In genomic region chr21:42097860-42098259, GRCh38 we compare ENCODE assay signal across 8 cellular contexts. TPM values are rescaled to one million over a fixed set of nuclear protein-coding genes. Genes with fewer than 3 reads are reported as not detected.
A peak's percentile ranks its signal among the peaks of the same experiment; 100 is the strongest.
DNase-seq lines count a peak whose midpoint lies in the region; ATAC-seq, FAIRE-seq and TF ChIP-seq lines count a peak whose summit lies in the region.

No MANE protein-coding gene starts in this region.

- no peak for TF ChIP-seq POLR2A in GM12878 (IDR thresholded peaks at IDR 0.05; ENCODE audit: low read depth, low read length)

- in situ Hi-C loops in GM12878 (cut with MboI), result no loop called here

- no peaks in the 10 kb centered on the region for H3K36me3 ChIP-seq in GM12878 (ENCODE audit: control insufficient read depth in 2 of 2, insufficient read depth in 2 of 2, low read length in 1 of 2)

- H4K20me1 ChIP-seq in GM12878 (ENCODE audit: control insufficient read depth, insufficient read depth), result no peaks in the 10 kb centered on the region

- H3K27me3 ChIP-seq in GM12878 (replicated peaks in 1 of 2; ENCODE audit: control insufficient read depth in 2 of 2, insufficient read depth in 2 of 2, low read length in 1 of 2), result no peaks in the 10 kb centered on the region; a peak in 2 of 4 replicates

- H3K4me1 ChIP-seq in GM12878 (ENCODE audit: control insufficient read depth, insufficient read depth, low read length), result peaks cover 3% of the 10 kb centered on the region; the same call in 1 of the 2 replicates

- ATAC-seq in GM12878 (peak; percentile 31), left colon (peak; percentile 79), HG03457 (IDR thresholded peaks at IDR 0.05; ENCODE audit: unreplicated experiment) (no peak)

- H3K27ac ChIP-seq in GM12878 (ENCODE audit: control insufficient read depth, insufficient read depth), result no peak overlapping the region

- H3K79me2 ChIP-seq in GM12878 (ENCODE audit: control insufficient read depth, insufficient read depth, low read length), result no peaks in the 10 kb centered on the region

- no peak overlapping the region for H2AFZ ChIP-seq in GM12878 (ENCODE audit: control insufficient read depth, low read depth, low read length)

- H3K4me3 ChIP-seq in GM12878, result no peak overlapping the region

- TF ChIP-seq RAD21 in GM12878 (IDR thresholded peaks at IDR 0.05; ENCODE audit: insufficient read depth, low read depth, low read length), result no peak

- H3K9ac ChIP-seq in GM12878 (ENCODE audit: control insufficient read depth, insufficient read depth, low read length), result no peak overlapping the region

- SMC1A ChIA-PET in GM12878 (lab: Charles Lee; ENCODE audit: uncharacterized antibody, unreplicated experiment), result interaction anchor here (1.2 to 1.6 kb wide), 2 partner anchors 15 to 52 kb away, joined by 3 to 4 read pairs; no protein-coding TSS in a partner anchor

- no peaks in the 10 kb centered on the region; the same call in 2 of the 3 replicates for H3K9me3 ChIP-seq in GM12878 (replicated peaks; ENCODE audit: control insufficient read depth, insufficient read depth, low read length)

- 10% methylated on average over 8 of the region's 8 CpGs for WGBS in GM12878 (ENCODE audit: insufficient coverage, insufficient replicate concordance, low lambda C conversion rate, missing lambda C conversion rate)

- no peak overlapping the region for H3K4me2 ChIP-seq in GM12878 (ENCODE audit: control insufficient read depth, insufficient read depth)

- FAIRE-seq in GM12878 (lab: Jason Lieb, UNC) (no peak), urothelium cell line (lab: Jason Lieb, UNC) (no peak)

- no TSS peak for BruUV-seq in GM12878 (replicated peaks; lab: Mats Ljungman, UMichigan)

- no peak for TF ChIP-seq CTCF in GM12878 (IDR thresholded peaks at IDR 0.05 in 2 of 3, conservative IDR thresholded peaks at IDR 0.05 in 1 of 3; ENCODE audit: control insufficient read depth in 2 of 3, extremely low read depth in 1 of 3, insufficient read depth in 1 of 3, low read depth in 3 of 3, low read length in 3 of 3)

- POLR2A ChIA-PET in GM12878 (lab: Charles Lee), result no interaction called here

- DNase-seq in DMS53 (lab: John Stamatoyannopoulos, UW), result peak; percentile 97
- DNase-seq in MV-4-11 (lab: John Stamatoyannopoulos, UW), result peak; percentile 84
- no peak for DNase-seq in GM12878 (ENCODE audit: low read depth, low spot score)
- DNase-seq in left colon, result peak; percentile 58 to 85
- DNase-seq in urothelium cell line (ENCODE audit: low spot score), result peak; percentile 87
- DNase-seq in stimulated activated naive CD4-positive, alpha-beta T cell (lab: John Stamatoyannopoulos, UW), result no peak
- no peak for DNase-seq in hippocampal formation (lab: John Stamatoyannopoulos, UW)

- RAD21 ChIA-PET in GM12878 (lab: Charles Lee; ENCODE audit: unreplicated experiment), result interaction anchor here (1.5 kb wide), 1 partner anchor 218 kb away, joined by 3 read pairs; the partner anchor contains the start of gene PRDM15

- no peak for TF ChIP-seq EP300 in GM12878 (IDR thresholded peaks at IDR 0.05; ENCODE audit: borderline replicate concordance in 1 of 2, control insufficient read depth in 1 of 2, low read depth in 2 of 2, low read length in 2 of 2)

- intact Hi-C loops in GM12878 (cut with micrococcal nuclease; ENCODE audit: unreplicated experiment), result no loop called here
- intact Hi-C loops in left colon (cut with DNase I, micrococcal nuclease), result loop anchor here in 1 of 2 donors (10.0 kb wide), 1 partner anchor 83 kb away; the partner anchor contains the start of gene ZBTB21

- CTCF ChIA-PET in GM12878 (lab: Yijun Ruan, JAX), result interaction anchor here (0.6 to 1.2 kb wide), 4 partner anchors 17 to 281 kb away, joined by 3 to 4 read pairs (median 3); no protein-coding TSS in a partner anchor

TF ChIP-seq in GM12878, 131 proteins besides CTCF, POLR2A, EP300 and RAD21:
- no peak for TF ChIP-seq USF2 (IDR thresholded peaks at IDR 0.05; ENCODE audit: borderline replicate concordance, low read depth, low read length)
- TF ChIP-seq CBFB (IDR thresholded peaks at IDR 0.05; ENCODE audit: low read depth), result no peak
- TF ChIP-seq IRF3 (IDR thresholded peaks at IDR 0.05), result no peak
- TF ChIP-seq SUPT20H (IDR thresholded peaks at IDR 0.05; ENCODE audit: borderline replicate concordance, control insufficient read depth, low read depth, low read length), result no peak
- TF ChIP-seq BMI1 (IDR thresholded peaks at IDR 0.05; ENCODE audit: borderline replicate concordance), result no peak
- TF ChIP-seq NFXL1 (IDR thresholded peaks at IDR 0.05; ENCODE audit: borderline replicate concordance), result no peak
- TF ChIP-seq ELK1 (IDR thresholded peaks at IDR 0.05; ENCODE audit: low read depth, low read length), result no peak
TF ChIP-seq in GM12878: peak in this region for 0.

RNA-seq across cellular contexts. Expression of gene UMODL1, which starts 26.7 kb away (rescaled TPM):
- total RNA-seq in GM12878 (2013; cell fraction: nucleolus; rRNA removed), result 0.51 and 0.65 TPM in 2 replicates
- 0.11 TPM in 1 of 2 replicates, not detected in the other for total RNA-seq in GM12878 (2014; rRNA removed)
- not detected in 2 replicates for total RNA-seq in GM12878 (2014; rRNA removed; fragmentation: Illumina TruSeq; extraction: Trizol)
- 0.05 TPM in 1 of 2 replicates, not detected in the other for total RNA-seq in GM12878 (2021)
- polyA plus RNA-seq in GM12878 (2011; ENCODE audit: low read depth), result not detected
- 0.03 and 0.10 TPM in 2 replicates for polyA plus RNA-seq in GM12878 (2011; rRNA removed)
- 0.01 and 0.08 TPM in 2 replicates for polyA plus RNA-seq in GM12878 (2011; cell fraction: cytosol; rRNA removed)
- 0.09 and 0.13 TPM in 2 replicates for polyA plus RNA-seq in GM12878 (2011; cell fraction: nucleus; rRNA removed)
- polyA plus RNA-seq in GM12878 (2012), result 0.11 TPM in 1 of 2 replicates, not detected in the other
- polyA plus RNA-seq in GM12878 (2014; fragmentation: Illumina TruSeq; extraction: Trizol), result 0.01 TPM in 1 of 2 replicates, not detected in the other
- not detected for polyA plus RNA-seq in GM12878 (2014; fragmentation: Nextera tagmentation; extraction: Ambion mirVana)
- 0.03 TPM in 1 of 2 replicates, not detected in the other for polyA plus RNA-seq in GM12878 (2014; rRNA removed)
- not detected for polyA plus RNA-seq in GM12878 (2016; fragmentation: Nextera tagmentation; extraction: Ambion mirVana)
- not detected in 2 replicates for polyA minus RNA-seq in GM12878 (2011; rRNA and poly(A)+ RNA removed)
- not detected in 2 replicates for polyA minus RNA-seq in GM12878 (2011; cell fraction: cytosol; rRNA and poly(A)+ RNA removed)
- not detected in 2 replicates for polyA minus RNA-seq in GM12878 (2011; cell fraction: nucleus; rRNA and poly(A)+ RNA removed)
- under 1 TPM; 0.28 to 0.43 TPM for total RNA-seq in left colon

Comparison
In these comparisons a context has a peak if more than half of its experiments do, and no peak if none do; other contexts are left out.
1. DNase-seq: peak in DMS53 (single experiment), MV-4-11 (single experiment), left colon (2 of 2) and urothelium cell line (single experiment); none in GM12878 (single experiment), stimulated activated naive CD4-positive, alpha-beta T cell (0 of 6) and hippocampal formation (0 of 2).